In genomic region chr1:185834371-185834900, GRCh38 we compare ENCODE assay signal across 19 cellular contexts.
DNase-seq lines count a peak whose midpoint lies in the region; ATAC-seq, FAIRE-seq and TF ChIP-seq lines count a peak whose summit lies in the region.
"Had no signal": no experiment of that assay in that cellular context is flagged by ENCODE, and none has a peak within 500 bp of the region (broad histone marks: within the 10 kb centered on the region; RNA-seq: fewer than 3 reads in every experiment).

No MANE protein-coding gene starts in this region.

- no peaks in the 10 kb centered on the region for H3K9me3 ChIP-seq in SK-N-SH
- H3K9me3 ChIP-seq: HAP-1 had no signal

- DNase-seq in SK-N-SH (no peak), SK-MEL-5 (ENCODE audit: low read depth, low spot score) (peak; percentile 99), foreskin melanocyte (peak; percentile 31), GM12891 (ENCODE audit: insufficient read length, low spot score) (no peak), epidermal melanocyte (ENCODE audit: insufficient read length, low spot score) (no peak), 8988T (no peak), T-helper 9 cell (no peak)
- DNase-seq: ACHN; C1 segment of cervical spinal cord; Calu3; CD4-positive, alpha-beta T cell; DMS 273 treated with DMSO at 0.1 percent for 48 hours; DMS79; EL had no signal

- in situ Hi-C loops in SK-MEL-5 (cut with HindIII; ENCODE audit: low pct_unique_long_range_greater_than_20kb, low sequenced_read_pairs), result no loop called here

- H3K36me3 ChIP-seq in SK-N-SH (replicated peaks in 1 of 2; ENCODE audit: control insufficient read depth in 1 of 2, insufficient read depth in 2 of 2, low read length in 1 of 2), result no peaks in the 10 kb centered on the region
- H3K36me3 ChIP-seq: HAP-1 had no signal

- H3F3A ChIP-seq in SK-N-SH (replicated peaks; ENCODE audit: insufficient read depth), result no peaks in the 10 kb centered on the region

- H4K20me1 ChIP-seq in SK-N-SH (ENCODE audit: insufficient read depth), result no peaks in the 10 kb centered on the region

- CTCF ChIA-PET in SK-N-SH (lab: Yijun Ruan, JAX), result no interaction called here

- H2AFZ ChIP-seq in SK-N-SH (ENCODE audit: low read depth), result no peak overlapping the region

- H3K4me3 ChIP-seq in SK-N-SH (ENCODE audit: low read depth in 2 of 2, low read length in 1 of 2), result no peak overlapping the region
- H3K4me3 ChIP-seq: HAP-1 had no signal

- POLR2A ChIA-PET in SK-N-SH (lab: Yijun Ruan, JAX), result no interaction called here

- no peak for TF ChIP-seq POLR2A in GM12891 (IDR thresholded peaks at IDR 0.05; ENCODE audit: low read depth, low read length)

- no peaks in the 10 kb centered on the region; the same call in 1 of the 2 replicates for H3K79me2 ChIP-seq in SK-N-SH (ENCODE audit: insufficient read depth)

- TF ChIP-seq RAD21 in SK-N-SH (IDR thresholded peaks at IDR 0.05; ENCODE audit: low read length), result no peak

- H3K27me3 ChIP-seq in SK-N-SH (ENCODE audit: insufficient read depth), result no peaks in the 10 kb centered on the region; the same call in 1 of the 2 replicates

- no peak overlapping the region for H3K4me2 ChIP-seq in SK-N-SH

- no peak for TF ChIP-seq CTCF in SK-N-SH (IDR thresholded peaks at IDR 0.05)

- no peak overlapping the region for H3K9ac ChIP-seq in SK-N-SH

- FAIRE-seq in GM12891 (lab: Jason Lieb, UNC), result no peak
- FAIRE-seq: GM12892, H1 had no signal

- TF ChIP-seq EP300 in SK-N-SH (IDR thresholded peaks at IDR 0.05; ENCODE audit: borderline replicate concordance in 1 of 2, low read depth in 1 of 2, low read length in 1 of 2), result no peak

- no peak overlapping the region for H3K27ac ChIP-seq in SK-N-SH (ENCODE audit: low read depth in 2 of 2, low read length in 1 of 2)
- H3K27ac ChIP-seq: 22Rv1 had no signal

- no peaks in the 10 kb centered on the region for H3K9me2 ChIP-seq in SK-N-SH

- H3K4me1 ChIP-seq in SK-N-SH (ENCODE audit: control insufficient read depth in 1 of 2, insufficient read depth in 2 of 2, low read depth in 1 of 2, low read length in 1 of 2), result peaks cover 8 to 22% of the 10 kb centered on the region in 2 experiments; a peak in 3 of 4 replicates

- peak; percentile 45 for ATAC-seq in SK-N-SH treated with all-trans-retinoic acid at 6 μM for 48 hours

- 9% methylated on average over 2 of the region's 2 CpGs for WGBS in SK-N-SH (ENCODE audit: low lambda C conversion rate)

TF ChIP-seq in SK-N-SH treated with all-trans-retinoic acid at 6 μM for 48 hours, 23 proteins besides CTCF, POLR2A, EP300 and RAD21:
- TF ChIP-seq ZNF565 (CRISPR knock-in tag; conservative IDR thresholded peaks at IDR 0.05; ENCODE audit: low read depth), result no peak
- TF ChIP-seq ZC3H10 (CRISPR knock-in tag; IDR thresholded peaks at IDR 0.05), result 0 out of 2 replicates have a peak, but pooled peaks have one; percentile 9
TF ChIP-seq in SK-N-SH treated with all-trans-retinoic acid at 6 μM for 48 hours: peak in this region for 1.

TF ChIP-seq in SK-N-SH, 30 proteins besides CTCF, POLR2A, EP300 and RAD21:
- TF ChIP-seq NFIC (IDR thresholded peaks at IDR 0.05; ENCODE audit: borderline replicate concordance) (no peak), USF2 (IDR thresholded peaks at IDR 0.05; ENCODE audit: borderline replicate concordance, low read depth, low read length) (no peak), FOSL2 (IDR thresholded peaks at IDR 0.05; ENCODE audit: borderline replicate concordance, low read depth) (no peak), ZBTB33 (IDR thresholded peaks at IDR 0.05; ENCODE audit: borderline replicate concordance, low read depth) (no peak), FOXJ3 (CRISPR knock-in tag; IDR thresholded peaks at IDR 0.05) (no peak), SMC3 (IDR thresholded peaks at IDR 0.05; ENCODE audit: low read depth, low read length) (no peak), NRF1 (IDR thresholded peaks at IDR 0.05; ENCODE audit: low read depth, low read length) (no peak)

TF ChIP-seq in GM12891, 5 proteins besides CTCF, POLR2A, EP300 and RAD21:
- TF ChIP-seq SPI1 (IDR thresholded peaks at IDR 0.05; ENCODE audit: low read depth, low read length) (no peak), POLR2AphosphoS5 (IDR thresholded peaks at IDR 0.05; ENCODE audit: low read depth, low read length) (no peak), TAF1 (IDR thresholded peaks at IDR 0.05; ENCODE audit: low read depth, low read length) (no peak), POU2F2 (IDR thresholded peaks at IDR 0.05; ENCODE audit: low read depth, low read length) (no peak), PAX5 (IDR thresholded peaks at IDR 0.05; ENCODE audit: insufficient read depth, low read length, severe bottlenecking) (no peak)

Comparison
In these comparisons a context has a peak if more than half of its experiments do, and no peak if none do; other contexts are left out.
1. DNase-seq: peak in SK-MEL-5 (single experiment) and foreskin melanocyte (single experiment); none in SK-N-SH (single experiment), GM12891 (single experiment), epidermal melanocyte (single experiment), 8988T (single experiment) and T-helper 9 cell (single experiment).